In the genomic region with DNA sequence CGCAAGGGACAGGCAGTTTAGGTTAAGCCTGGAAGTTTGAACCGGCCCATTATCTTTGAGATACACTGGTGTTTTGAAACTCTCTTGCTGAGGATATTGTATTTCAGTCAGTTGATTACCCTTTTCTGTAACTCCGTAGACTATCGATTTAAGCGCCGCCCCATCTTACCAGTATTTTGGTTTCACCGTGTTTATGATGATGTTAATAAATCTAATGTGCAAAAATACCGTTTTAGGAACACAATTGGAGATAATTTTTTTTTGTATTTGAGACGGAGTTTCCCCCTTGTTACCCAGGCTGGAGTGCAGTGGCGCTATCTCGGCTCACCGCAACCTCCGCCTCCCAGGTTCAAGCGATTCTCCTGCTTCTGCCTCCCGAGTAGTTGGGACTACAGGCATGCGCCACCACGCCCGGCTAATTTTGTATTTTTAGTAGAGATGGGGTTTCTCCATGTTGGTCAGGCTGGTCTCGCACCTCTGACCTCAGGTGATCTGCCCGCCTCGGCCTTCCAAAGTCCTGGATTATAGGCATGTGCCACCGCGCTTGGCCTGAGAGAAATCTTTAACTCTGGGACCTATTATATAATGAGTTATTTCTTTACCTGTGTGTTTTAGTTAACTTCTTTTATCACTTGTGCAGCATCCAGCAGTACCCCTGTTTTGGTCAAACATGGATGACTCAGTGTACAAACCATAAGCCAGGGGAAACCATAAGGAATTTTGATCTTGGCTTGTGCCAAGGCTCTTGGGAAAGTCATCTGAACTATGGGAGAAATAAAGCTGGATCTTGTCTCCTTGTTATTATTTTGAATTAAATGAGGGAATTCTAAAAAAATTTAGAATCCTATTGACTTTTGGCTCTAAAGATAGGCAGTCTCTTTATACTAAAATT, we compare ENCODE assay signal across 1 cellular context.
TF ChIP-seq lines count a peak whose summit lies in the region.

No MANE protein-coding gene starts in this region.

TF ChIP-seq in GM23338, 12 proteins besides CTCF, POLR2A, EP300 and RAD21 (continued from another document):
- TF ChIP-seq ZNF462 (CRISPR knock-in tag; IDR thresholded peaks at IDR 0.05) (no peak), JUNB (IDR thresholded peaks at IDR 0.05; ENCODE audit: unreplicated experiment) (no peak), ZNF114 (CRISPR knock-in tag; IDR thresholded peaks at IDR 0.05) (no peak), EZH2phosphoT487 (IDR thresholded peaks at IDR 0.05; ENCODE audit: unreplicated experiment) (no peak), STAT1 (IDR thresholded peaks at IDR 0.05; ENCODE audit: unreplicated experiment) (no peak), CREB1 (CRISPR knock-in tag; IDR thresholded peaks at IDR 0.05; ENCODE audit: low read depth) (no peak), ETS1 (IDR thresholded peaks at IDR 0.05) (no peak), POLR2AphosphoS5 (IDR thresholded peaks at IDR 0.05; ENCODE audit: low read depth) (no peak), EZH2 (IDR thresholded peaks at IDR 0.05; ENCODE audit: low read depth, unreplicated experiment) (no peak), NANOG (IDR thresholded peaks at IDR 0.05; ENCODE audit: borderline replicate concordance) (no peak)
